27 cellular contexts compared by ENCODE assay signal in genomic region chr7:99190359-99191009, GRCh38. TPM values are rescaled to one million over a fixed set of nuclear protein-coding genes. Genes with fewer than 3 reads are reported as not detected.
A peak's percentile ranks its signal among the peaks of the same experiment; 100 is the strongest.
DNase-seq lines count a peak whose midpoint lies in the region; ATAC-seq, FAIRE-seq and TF ChIP-seq lines count a peak whose summit lies in the region.
"Had no signal": no experiment of that assay in that cellular context is flagged by ENCODE, and none has a peak within 500 bp of the region (broad histone marks: within the 10 kb centered on the region; RNA-seq: fewer than 3 reads in every experiment).

No MANE protein-coding gene starts in this region.

- H3K36me3 ChIP-seq in pancreas = no peaks in the 10 kb centered on the region
- H3K36me3 ChIP-seq: brain microvascular endothelial cell, SJCRH30, thoracic aorta had no signal

- 29 to 33% methylated on average over 7 of the region's 7 CpGs for WGBS in pancreas, 2 donors

- TF ChIP-seq CTCF in pancreas (IDR thresholded peaks at IDR 0.05) = no peak

- DNase-seq in MV-4-11 (lab: John Stamatoyannopoulos, UW) (peak; percentile 51), pancreas (peak in 5 of 6 donors; percentile 25 to 61 (median 31)), DMS153 treated with DMSO at 0.1 percent for 48 hours (lab: John Stamatoyannopoulos, UW; ENCODE audit: unreplicated experiment) (no peak), DMS79 (lab: John Stamatoyannopoulos, UW) (no peak), DMS79 treated with DMSO at 0.1 percent for 48 hours (lab: John Stamatoyannopoulos, UW) (no peak)
- no peak for DNase-seq in stimulated activated CD4-positive, alpha-beta T cell treated with anti-CD3 and anti-CD28 coated beads, Interleukin-4, amount 100 ng/mL, for 4 hours
- DNase-seq: activated B cell treated with CpG ODN at 0.5 μM for 24 hours; activated CD8-positive, alpha-beta T cell treated with anti-CD3 and anti-CD28 coated beads for 36 hours; activated T-cell treated with anti-CD3 and anti-CD28 coated beads, Interleukin-2, amount 50 U/mL, for 72 hours; brain microvascular endothelial cell; COR-L47; H7; kidney glomerular epithelial cell; mesendoderm; NCI-H1092; NCI-H2081; NCI-H510A; PC-9; SJCRH30; stimulated activated CD4-positive, alpha-beta T cell treated with anti-CD3 and anti-CD28 coated beads, Interleukin-12 subunit alpha, Interleukin-12 subunit beta, amount 100 ng/mL, for 4 hours; T-helper 2 cell had no signal

- intact Hi-C loops in pancreas (cut with DNase I) = no loop called here

- no peak overlapping the region for H3K27ac ChIP-seq in pancreas
- H3K27ac ChIP-seq: brain microvascular endothelial cell, PC-9, SJCRH30, thoracic aorta had no signal

- H3K9me3 ChIP-seq in pancreas = no peaks in the 10 kb centered on the region
- H3K9me3 ChIP-seq: SJCRH30, thoracic aorta had no signal

- no peak overlapping the region for H3K4me3 ChIP-seq in pancreas
- H3K4me3 ChIP-seq: PC-9, SJCRH30, thoracic aorta had no signal

- ATAC-seq in GM18909 (IDR thresholded peaks at IDR 0.05; ENCODE audit: poor library complexity, unreplicated experiment) (peak; percentile 50), HG02763 (IDR thresholded peaks at IDR 0.05; ENCODE audit: unreplicated experiment) (peak; percentile 53), pancreas (peak; percentile 11 to 68 (median 62))
- ATAC-seq: activated CD8-positive, alpha-beta T cell treated with anti-CD3 and anti-CD28 coated beads for 36 hours; activated T-cell treated with anti-CD3 and anti-CD28 coated beads, Interleukin-2, amount 50 U/mL, for 72 hours; stimulated activated effector memory CD8-positive, alpha-beta T cell treated with anti-CD3 and anti-CD28 coated beads, Interleukin-12 subunit alpha, Interleukin-12 subunit beta, amount 100 ng/mL, for 72 hours had no signal

- FAIRE-seq in pancreas (lab: Jason Lieb, UNC) = no peak
- FAIRE-seq: endothelial cell of umbilical vein had no signal

- no peaks in the 10 kb centered on the region for H3K27me3 ChIP-seq in pancreas
- H3K27me3 ChIP-seq: brain microvascular endothelial cell, SJCRH30 had no signal

- no peaks in the 10 kb centered on the region for H3K4me1 ChIP-seq in pancreas
- H3K4me1 ChIP-seq: SJCRH30 had no signal

RNA-seq across cellular contexts. Expression of gene KPNA7, which starts 17.4 kb away (rescaled TPM):
- total RNA-seq in pancreas = under 1 TPM in 3 of 6 donors, not detected in 3; 0.12 to 0.22 (median 0.13) TPM
- polyA plus RNA-seq in pancreas = under 1 TPM; 0.08 to 0.23 TPM
- total RNA-seq: activated B cell treated with CpG ODN at 0.5 μM for 24 hours, endothelial cell of umbilical vein, H7, neural crest cell, SJCRH30, thoracic aorta had no signal
- polyA plus RNA-seq: endothelial cell of umbilical vein had no signal

RNA-seq across cellular contexts. Expression of gene SMURF1, which starts 46.6 kb away (rescaled TPM):
- 10 to 100 TPM in 5 of 6 donors, 1 to 10 TPM in 1; 9.0 to 22.7 (median 15.7) TPM for total RNA-seq in pancreas
- polyA plus RNA-seq in pancreas = 10 to 100 TPM in 1 of 2 donors, 1 to 10 TPM in 1; 7.6 to 14.7 TPM

Comparison
In these comparisons a context has a peak if more than half of its experiments do, and no peak if none do; other contexts are left out.
1. DNase-seq: peak in MV-4-11 (single experiment) and pancreas (5 of 6); none in stimulated activated CD4-positive, alpha-beta T cell treated with anti-CD3 and anti-CD28 coated beads, Interleukin-4, amount 100 ng/mL, for 4 hours (0 of 2), DMS153 treated with DMSO at 0.1 percent for 48 hours (single experiment), DMS79 (single experiment) and DMS79 treated with DMSO at 0.1 percent for 48 hours (single experiment).
2. Peak in every context shown above with its lines, with median percentiles within 50 percentile points of each other: ATAC-seq.